In genomic region chr1:64038119-64038518, GRCh38 we compare ENCODE assay signal across 18 cellular contexts.
DNase-seq lines count a peak whose midpoint lies in the region; ATAC-seq and TF ChIP-seq lines count a peak whose summit lies in the region.
"Had no signal": no experiment of that assay in that cellular context is flagged by ENCODE, and none has a peak within 500 bp of the region (broad histone marks: within the 10 kb centered on the region; RNA-seq: fewer than 3 reads in every experiment).

No MANE protein-coding gene starts in this region.

- peak overlapping the region; percentile 8 for H3K27ac Mint-ChIP-seq in progenitor cell of endocrine pancreas
- H3K27ac Mint-ChIP-seq in activated CD8-positive, alpha-beta memory T cell treated with anti-CD3 and anti-CD28 coated beads, Interleukin-2, amount 10 ng/mL, durations not matched to agents 7 days and 5 days, result no peak overlapping the region
- H3K27ac Mint-ChIP-seq: GM23338; naive thymus-derived CD4-positive, alpha-beta T cell; stimulated activated naive CD8-positive, alpha-beta T cell treated with anti-CD3 and anti-CD28 coated beads, Interleukin-15, Interleukin-2, amounts not matched to agents 100 ng/mL and 50 ng/mL, for 24 hours; T-helper 1 cell treated with Interleukin-12 subunit alpha and Interleukin-12 subunit beta and Interleukin-4 antibody, amounts not matched to agents 30 μg/mL and 1 μg/mL, for 36 hours had no signal

- DNase-seq in EL (peak; percentile 20), adipocyte (ENCODE audit: low read depth) (peak; percentile 21), fibroblast of villous mesenchyme (ENCODE audit: low read depth) (peak; percentile 75), progenitor cell of endocrine pancreas (ENCODE audit: low spot score, unreplicated experiment) (no peak)
- no peak for DNase-seq in activated CD8-positive, alpha-beta memory T cell treated with anti-CD3 and anti-CD28 coated beads, Interleukin-2, amount 10 ng/mL, durations not matched to agents 7 days and 5 days
- DNase-seq: activated naive CD4-positive, alpha-beta T cell treated with anti-CD3 and anti-CD28 coated beads, Interleukin-2, amount 50 U/mL, for 16 hours; effector CD4-positive, alpha-beta T cell; foreskin melanocyte; GF-D8; naive thymus-derived CD4-positive, alpha-beta T cell; NCI-H1436 treated with DMSO at 0.1 percent for 48 hours; NCI-H2227 treated with DMSO at 0.1 percent for 48 hours had no signal

- peaks cover 68% of the 10 kb centered on the region for H3K4me1 ChIP-seq in adipocyte (ENCODE audit: control insufficient read depth, insufficient read depth, low read length)

- peak overlapping the region; percentile 84 for H3K9ac ChIP-seq in adipocyte (ENCODE audit: low read length)

- peaks cover 4% of the 10 kb centered on the region for H3K9me3 ChIP-seq in adipocyte (ENCODE audit: control insufficient read depth, low read length)

- H3K4me1 Mint-ChIP-seq in progenitor cell of endocrine pancreas (ENCODE audit: low read depth), result peaks cover 28% of the 10 kb centered on the region
- H3K4me1 Mint-ChIP-seq in activated CD8-positive, alpha-beta memory T cell treated with anti-CD3 and anti-CD28 coated beads, Interleukin-2, amount 10 ng/mL, durations not matched to agents 7 days and 5 days, result no peaks in the 10 kb centered on the region
- H3K4me1 Mint-ChIP-seq: naive thymus-derived CD4-positive, alpha-beta T cell had no signal

- CTCF ChIA-PET in activated CD8-positive, alpha-beta memory T cell treated with anti-CD3 and anti-CD28 coated beads, Interleukin-2, amount 10 ng/mL, durations not matched to agents 7 days and 5 days (lab: Charles Lee), result no interaction called here

- H3K36me3 ChIP-seq in adipocyte (ENCODE audit: control insufficient read depth, insufficient read depth, low read length, severe bottlenecking), result no peaks in the 10 kb centered on the region

- H3K27me3 ChIP-seq in adipocyte (replicated peaks; ENCODE audit: control insufficient read depth, insufficient read depth, low read length), result no peaks in the 10 kb centered on the region

- TF ChIP-seq CTCF in fibroblast of villous mesenchyme (IDR thresholded peaks at IDR 0.05; ENCODE audit: insufficient read depth, low read depth, low read length) (no peak), progenitor cell of endocrine pancreas (IDR thresholded peaks at IDR 0.05; ENCODE audit: unreplicated experiment) (no peak)

- no peak overlapping the region for H3K4me3 Mint-ChIP-seq in progenitor cell of endocrine pancreas (ENCODE audit: low read depth)
- H3K4me3 Mint-ChIP-seq in activated CD8-positive, alpha-beta memory T cell treated with anti-CD3 and anti-CD28 coated beads, Interleukin-2, amount 10 ng/mL, durations not matched to agents 7 days and 5 days, result no peak overlapping the region
- H3K4me3 Mint-ChIP-seq: GM23338; naive thymus-derived CD4-positive, alpha-beta T cell; stimulated activated naive CD8-positive, alpha-beta T cell treated with anti-CD3 and anti-CD28 coated beads, Interleukin-15, Interleukin-2, amounts not matched to agents 100 ng/mL and 50 ng/mL, for 24 hours; T-helper 1 cell treated with Interleukin-12 subunit alpha and Interleukin-12 subunit beta and Interleukin-4 antibody, amounts not matched to agents 30 μg/mL and 1 μg/mL, for 36 hours had no signal

- H3K4me3 ChIP-seq in adipocyte (ENCODE audit: low read length), result no peak overlapping the region
- no peak overlapping the region for H3K4me3 ChIP-seq in fibroblast of villous mesenchyme (ENCODE audit: low read depth, low read length)
- H3K4me3 ChIP-seq: GM23338 had no signal

- peaks cover 1% of the 10 kb centered on the region for H3K36me3 Mint-ChIP-seq in progenitor cell of endocrine pancreas (ENCODE audit: insufficient read depth)
- no peaks in the 10 kb centered on the region for H3K36me3 Mint-ChIP-seq in activated CD8-positive, alpha-beta memory T cell treated with anti-CD3 and anti-CD28 coated beads, Interleukin-2, amount 10 ng/mL, durations not matched to agents 7 days and 5 days
- H3K36me3 Mint-ChIP-seq: naive thymus-derived CD4-positive, alpha-beta T cell had no signal

- H3K27me3 Mint-ChIP-seq in progenitor cell of endocrine pancreas, result no peaks in the 10 kb centered on the region
- peaks cover 3% of the 10 kb centered on the region for H3K27me3 Mint-ChIP-seq in activated CD8-positive, alpha-beta memory T cell treated with anti-CD3 and anti-CD28 coated beads, Interleukin-2, amount 10 ng/mL, durations not matched to agents 7 days and 5 days
- H3K27me3 Mint-ChIP-seq: stimulated activated naive CD8-positive, alpha-beta T cell treated with anti-CD3 and anti-CD28 coated beads, Interleukin-15, Interleukin-2, amounts not matched to agents 100 ng/mL and 50 ng/mL, for 24 hours had no signal

- no peaks in the 10 kb centered on the region for H3K9me3 Mint-ChIP-seq in progenitor cell of endocrine pancreas (ENCODE audit: low read depth)
- H3K9me3 Mint-ChIP-seq in activated CD8-positive, alpha-beta memory T cell treated with anti-CD3 and anti-CD28 coated beads, Interleukin-2, amount 10 ng/mL, durations not matched to agents 7 days and 5 days (ENCODE audit: low read depth), result no peaks in the 10 kb centered on the region
- H3K9me3 Mint-ChIP-seq: GM23338; stimulated activated naive CD8-positive, alpha-beta T cell treated with anti-CD3 and anti-CD28 coated beads, Interleukin-15, Interleukin-2, amounts not matched to agents 100 ng/mL and 50 ng/mL, for 24 hours; T-helper 1 cell treated with Interleukin-12 subunit alpha and Interleukin-12 subunit beta and Interleukin-4 antibody, amounts not matched to agents 30 μg/mL and 1 μg/mL, for 36 hours had no signal

- ATAC-seq in esophagus mucosa (no peak), HG03520 (IDR thresholded peaks at IDR 0.05; ENCODE audit: unreplicated experiment) (no peak), GM21515 (IDR thresholded peaks at IDR 0.05; ENCODE audit: unreplicated experiment) (no peak)
- no peak for ATAC-seq in activated CD8-positive, alpha-beta memory T cell treated with anti-CD3 and anti-CD28 coated beads, Interleukin-2, amount 10 ng/mL, durations not matched to agents 7 days and 5 days
- ATAC-seq: GM23338; naive thymus-derived CD4-positive, alpha-beta T cell had no signal

Comparison
In these comparisons a context has a peak if more than half of its experiments do, and no peak if none do; other contexts are left out.
1. DNase-seq: peak in EL (single experiment), adipocyte (single experiment) and fibroblast of villous mesenchyme (single experiment); none in progenitor cell of endocrine pancreas (single experiment) and activated CD8-positive, alpha-beta memory T cell treated with anti-CD3 and anti-CD28 coated beads, Interleukin-2, amount 10 ng/mL, durations not matched to agents 7 days and 5 days (single experiment).